In the genomic region with DNA sequence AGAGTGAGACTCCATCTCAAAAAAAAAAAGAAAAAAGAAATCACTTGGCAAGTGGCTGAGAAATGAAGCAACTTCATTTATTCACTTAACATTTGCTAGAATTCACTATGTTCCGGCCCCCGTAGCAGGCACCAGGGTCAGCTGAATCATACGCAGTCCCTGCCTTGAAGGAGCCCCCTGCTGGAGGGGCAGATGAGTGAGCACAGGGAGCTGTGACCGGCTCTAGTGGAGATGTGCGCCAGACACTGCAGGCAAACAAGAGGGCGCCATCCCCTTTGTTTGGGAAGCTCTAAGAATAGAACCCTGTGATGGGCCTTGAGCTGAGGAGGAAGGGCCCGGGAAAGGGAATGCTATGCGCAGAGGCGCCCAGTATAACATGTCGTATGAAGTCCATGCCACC, we compare ENCODE assay signal across 9 cellular contexts. TPM values are rescaled to one million over a fixed set of nuclear protein-coding genes. Genes with fewer than 3 reads are reported as not detected.
DNase-seq lines count a peak whose midpoint lies in the region; ATAC-seq, FAIRE-seq and TF ChIP-seq lines count a peak whose summit lies in the region.
"Had no signal": no experiment of that assay in that cellular context is flagged by ENCODE, and none has a peak within 500 bp of the region (broad histone marks: within the 10 kb centered on the region; RNA-seq: fewer than 3 reads in every experiment).

No MANE protein-coding gene starts in this region.

- no peak for TF ChIP-seq EP300 in A549 (IDR thresholded peaks at IDR 0.05)

- TF ChIP-seq POLR2A in A549 (IDR thresholded peaks at IDR 0.05; ENCODE audit: low read length): no peak

- H3K4me1 ChIP-seq in A549: peaks cover 14% of the 10 kb centered on the region

- H3K27ac ChIP-seq in A549: peak overlapping the region in 1 of 2 experiments; percentile 70; a peak in 3 of 6 replicates

- H3K4me3 ChIP-seq in A549: no peak overlapping the region

- 85% methylated on average over 10 of the region's 10 CpGs for WGBS in A549 (ENCODE audit: missing lambda C conversion rate)

- no peak overlapping the region for H3K4me2 ChIP-seq in A549

- FAIRE-seq in A549 (lab: Jason Lieb, UNC): no peak
- FAIRE-seq: GM18507 had no signal

- H3K9me3 ChIP-seq in A549: no peaks in the 10 kb centered on the region

- DNase-seq in A549 (ENCODE audit: low read depth in 1 of 2, low spot score in 1 of 2) (peak in 1 of 2 experiments; percentile 77), SHP77 treated with DMSO at 0.1 percent for 48 hours (lab: John Stamatoyannopoulos, UW) (peak; percentile 88), globus pallidus (ENCODE audit: low spot score) (peak; percentile 16)
- DNase-seq in effector CD8-positive, alpha-beta T cell (lab: John Stamatoyannopoulos, UW): no peak

- ATAC-seq in A549 (peak; percentile 77 to 83), GM18870 (IDR thresholded peaks at IDR 0.05; ENCODE audit: unreplicated experiment) (no peak), HG02852 (IDR thresholded peaks at IDR 0.05; ENCODE audit: unreplicated experiment) (no peak), HG03432 (IDR thresholded peaks at IDR 0.05; ENCODE audit: unreplicated experiment) (no peak)

- POLR2A ChIA-PET in A549 (lab: Yijun Ruan, JAX): interaction anchor here (0.9 kb wide), 1 partner anchor 168 kb away, joined by 3 read pairs; a partner anchor contains a TSS

- CTCF ChIA-PET in A549 (lab: Yijun Ruan, JAX): interaction anchor here (0.6 to 25.8 kb wide), 18 partner anchors 9 to 239 kb away, joined by 3 to 480 read pairs (median 4); no protein-coding TSS in a partner anchor

- peak in 1 of 2 experiments; percentile 44; a peak in 1 of 5 replicates for TF ChIP-seq RAD21 in A549 (conservative IDR thresholded peaks at IDR 0.05 in 1 of 2, IDR thresholded peaks at IDR 0.05 in 1 of 2)

- TF ChIP-seq CTCF in A549 (IDR thresholded peaks at IDR 0.05) (peak; percentile 35; the same call in 2 of the 3 replicates), GM12872 (IDR thresholded peaks at IDR 0.05; ENCODE audit: insufficient read depth, low read depth, low read length) (peak; percentile 38)

TF ChIP-seq in A549, 52 proteins besides CTCF, POLR2A, EP300 and RAD21:
- TF ChIP-seq, protein P1, sequence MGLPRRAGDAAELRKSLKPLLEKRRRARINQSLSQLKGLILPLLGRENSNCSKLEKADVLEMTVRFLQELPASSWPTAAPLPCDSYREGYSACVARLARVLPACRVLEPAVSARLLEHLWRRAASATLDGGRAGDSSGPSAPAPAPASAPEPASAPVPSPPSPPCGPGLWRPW (IDR thresholded peaks at IDR 0.05): no peak
- TF ChIP-seq SMC3 (IDR thresholded peaks at IDR 0.05): peak; percentile 33; the same call in 1 of the 3 replicates

RNA-seq across cellular contexts. Expression of a gene that starts 20.2 kb away (rescaled TPM):
- polyA plus RNA-seq in A549 (2011; rRNA removed) (109 and 157 TPM in 2 replicates), A549 (2017; fragmentation: RNase III; extraction: RNeasy Plus Mini Kit Qiagen cat#74134 plus additional on column Dnase treatment) (146 to 160 TPM (median 150 TPM) in 3 replicates)
- polyA plus RNA-seq in A549 (2012; cell fraction: cytosol; rRNA removed): 170 and 222 TPM in 2 replicates
- 83.2 and 128 TPM in 2 replicates for polyA plus RNA-seq in A549 (2012; cell fraction: nucleus; rRNA removed)
- polyA minus RNA-seq in A549 (2011; rRNA and poly(A)+ RNA removed): 62.0 and 65.1 TPM in 2 replicates

RNA-seq across cellular contexts. Expression of a gene that starts 44.5 kb away (rescaled TPM):
- polyA plus RNA-seq in A549 (2011; rRNA removed) (297 and 389 TPM in 2 replicates), A549 (2017; fragmentation: RNase III; extraction: RNeasy Plus Mini Kit Qiagen cat#74134 plus additional on column Dnase treatment) (323 to 344 TPM (median 328 TPM) in 3 replicates)
- polyA plus RNA-seq in A549 (2012; cell fraction: cytosol; rRNA removed): 250 and 288 TPM in 2 replicates
- 64.3 and 84.3 TPM in 2 replicates for polyA plus RNA-seq in A549 (2012; cell fraction: nucleus; rRNA removed)
- 107 and 112 TPM in 2 replicates for polyA minus RNA-seq in A549 (2011; rRNA and poly(A)+ RNA removed)

Comparison
In these comparisons a context has a peak if more than half of its experiments do, and no peak if none do; other contexts are left out.
1. ATAC-seq: peak in A549 (2 of 2); none in GM18870 (single experiment), HG02852 (single experiment) and HG03432 (single experiment).